In genomic region chr15:67024998-67025368, GRCh38 we compare ENCODE assay signal across 11 cellular contexts. TPM values are rescaled to one million over a fixed set of nuclear protein-coding genes. Genes with fewer than 3 reads are reported as not detected.
DNase-seq lines count a peak whose midpoint lies in the region; ATAC-seq, FAIRE-seq and TF ChIP-seq lines count a peak whose summit lies in the region.
"Had no signal": no experiment of that assay in that cellular context is flagged by ENCODE, and none has a peak within 500 bp of the region (broad histone marks: within the 10 kb centered on the region; RNA-seq: fewer than 3 reads in every experiment).

No MANE protein-coding gene starts in this region.

- H3K36me3 ChIP-seq in astrocyte (ENCODE audit: insufficient read depth, low read length) (no peaks in the 10 kb centered on the region), right lobe of liver (no peaks in the 10 kb centered on the region), tibial artery (no peaks in the 10 kb centered on the region), H7 (replicated peaks; ENCODE audit: control insufficient read depth, insufficient read depth, low read length) (no peaks in the 10 kb centered on the region)

- no peaks in the 10 kb centered on the region for H3K27me3 ChIP-seq in astrocyte (ENCODE audit: insufficient read depth, low read length)
- H3K27me3 ChIP-seq in right lobe of liver = no peaks in the 10 kb centered on the region
- no peaks in the 10 kb centered on the region for H3K27me3 ChIP-seq in tibial artery
- H3K27me3 ChIP-seq in H7 (ENCODE audit: control insufficient read depth, insufficient read depth, low read length) = no peaks in the 10 kb centered on the region

- DNase-seq in activated naive CD4-positive, alpha-beta T cell treated with Interleukin-2 at 50 U/mL for 16 hours = no peak
- DNase-seq in astrocyte (ENCODE audit: low read depth) = no peak
- no peak for DNase-seq in right lobe of liver
- no peak for DNase-seq in tibial artery
- DNase-seq in activated CD8-positive, alpha-beta memory T cell treated with anti-CD3 and anti-CD28 coated beads, Interleukin-2, amount 10 ng/mL, durations not matched to agents 7 days and 5 days = no peak
- no peak for DNase-seq in H7
- DNase-seq: activated T-cell treated with anti-CD3 and anti-CD28 coated beads for 4 hours, NCI-H187 treated with DMSO at 0.1 percent for 48 hours had no signal

- TF ChIP-seq CTCF in astrocyte (IDR thresholded peaks at IDR 0.05; ENCODE audit: insufficient read depth, low read depth, low read length) = no peak
- no peak for TF ChIP-seq CTCF in right lobe of liver (IDR thresholded peaks at IDR 0.05)
- no peak for TF ChIP-seq CTCF in tibial artery (IDR thresholded peaks at IDR 0.05)

- H3K36me3 Mint-ChIP-seq in activated naive CD4-positive, alpha-beta T cell treated with anti-CD3 and anti-CD28 coated beads, Interleukin-2, amount 50 U/mL, for 24 hours = no peaks in the 10 kb centered on the region
- H3K36me3 Mint-ChIP-seq in astrocyte (ENCODE audit: low read depth, unreplicated experiment) = no peaks in the 10 kb centered on the region
- no peaks in the 10 kb centered on the region for H3K36me3 Mint-ChIP-seq in activated CD8-positive, alpha-beta memory T cell treated with anti-CD3 and anti-CD28 coated beads, Interleukin-2, amount 10 ng/mL, durations not matched to agents 7 days and 5 days

- H3K27me3 Mint-ChIP-seq in activated naive CD4-positive, alpha-beta T cell treated with anti-CD3 and anti-CD28 coated beads, Interleukin-2, amount 50 U/mL, for 24 hours = peaks cover 2% of the 10 kb centered on the region
- H3K27me3 Mint-ChIP-seq in astrocyte (ENCODE audit: low read depth, unreplicated experiment) = no peaks in the 10 kb centered on the region
- H3K27me3 Mint-ChIP-seq in activated CD8-positive, alpha-beta memory T cell treated with anti-CD3 and anti-CD28 coated beads, Interleukin-2, amount 10 ng/mL, durations not matched to agents 7 days and 5 days = peaks cover 12% of the 10 kb centered on the region

- intact Hi-C loops in right lobe of liver (cut with DNase I) (no loop called here), tibial artery (cut with DNase I; ENCODE audit: low total_unique reads) (no loop called here)

- WGBS in right lobe of liver (ENCODE audit: insufficient coverage, low coverage, low lambda C conversion rate, missing lambda C conversion rate) = 50% methylated on average over 3 of the region's 3 CpGs

- peaks cover 27% of the 10 kb centered on the region for H3K4me1 Mint-ChIP-seq in activated naive CD4-positive, alpha-beta T cell treated with anti-CD3 and anti-CD28 coated beads, Interleukin-2, amount 50 U/mL, for 24 hours
- H3K4me1 Mint-ChIP-seq in astrocyte (ENCODE audit: low read depth, unreplicated experiment) = peaks cover 38% of the 10 kb centered on the region
- H3K4me1 Mint-ChIP-seq in activated CD8-positive, alpha-beta memory T cell treated with anti-CD3 and anti-CD28 coated beads, Interleukin-2, amount 10 ng/mL, durations not matched to agents 7 days and 5 days = peaks cover 19% of the 10 kb centered on the region

- H3K9me3 Mint-ChIP-seq in activated naive CD4-positive, alpha-beta T cell treated with anti-CD3 and anti-CD28 coated beads, Interleukin-2, amount 50 U/mL, for 24 hours = no peaks in the 10 kb centered on the region
- H3K9me3 Mint-ChIP-seq in astrocyte (ENCODE audit: unreplicated experiment) = peaks cover 2% of the 10 kb centered on the region
- peaks cover 2% of the 10 kb centered on the region for H3K9me3 Mint-ChIP-seq in activated CD8-positive, alpha-beta memory T cell treated with anti-CD3 and anti-CD28 coated beads, Interleukin-2, amount 10 ng/mL, durations not matched to agents 7 days and 5 days (ENCODE audit: low read depth)

- H3K79me2 ChIP-seq in astrocyte (ENCODE audit: insufficient read depth, low read length) = no peaks in the 10 kb centered on the region

- H3K27ac ChIP-seq in astrocyte (ENCODE audit: low read depth, low read length) = peak overlapping the region; percentile 61
- peak overlapping the region; percentile 54 to 63 (median 61) for H3K27ac ChIP-seq in right lobe of liver
- peak overlapping the region; percentile 30 to 35 for H3K27ac ChIP-seq in tibial artery

- H4K20me1 ChIP-seq in astrocyte (ENCODE audit: insufficient read depth, low read length) = no peaks in the 10 kb centered on the region

- H3K4me3 ChIP-seq in astrocyte (ENCODE audit: insufficient read depth, low read depth, low read length) (no peak overlapping the region), right lobe of liver (no peak overlapping the region), tibial artery (no peak overlapping the region), H7 (ENCODE audit: insufficient read depth, low read depth, low read length) (no peak overlapping the region)

- H3K4me1 ChIP-seq in astrocyte (ENCODE audit: insufficient read depth, low read length) (peaks cover 32% of the 10 kb centered on the region), right lobe of liver (peaks cover 10 to 43% (median 24%) of the 10 kb centered on the region in 4 donors), tibial artery (peaks cover 7 to 34% (median 27%) of the 10 kb centered on the region in 4 donors)

- TF ChIP-seq POLR2A in right lobe of liver (IDR thresholded peaks at IDR 0.05) = no peak

- H3K4me2 ChIP-seq in astrocyte (ENCODE audit: low read length) = peak overlapping the region; percentile 67

- ATAC-seq in right lobe of liver (no peak), HG03432 (IDR thresholded peaks at IDR 0.05; ENCODE audit: unreplicated experiment) (no peak)
- ATAC-seq in activated CD8-positive, alpha-beta memory T cell treated with anti-CD3 and anti-CD28 coated beads, Interleukin-2, amount 10 ng/mL, durations not matched to agents 7 days and 5 days = no peak

- H3K9me3 ChIP-seq in astrocyte (ENCODE audit: insufficient read depth, low read depth, low read length) (no peaks in the 10 kb centered on the region), right lobe of liver (no peaks in the 10 kb centered on the region), tibial artery (no peaks in the 10 kb centered on the region)

- no peak for FAIRE-seq in astrocyte (lab: Jason Lieb, UNC)

- peak overlapping the region; percentile 8 for H3K4me3 Mint-ChIP-seq in activated naive CD4-positive, alpha-beta T cell treated with anti-CD3 and anti-CD28 coated beads, Interleukin-2, amount 50 U/mL, for 24 hours
- no peak overlapping the region for H3K4me3 Mint-ChIP-seq in astrocyte (ENCODE audit: unreplicated experiment)
- no peak overlapping the region for H3K4me3 Mint-ChIP-seq in activated CD8-positive, alpha-beta memory T cell treated with anti-CD3 and anti-CD28 coated beads, Interleukin-2, amount 10 ng/mL, durations not matched to agents 7 days and 5 days
- H3K4me3 Mint-ChIP-seq: B cell had no signal

- H3K9ac ChIP-seq in astrocyte (ENCODE audit: low read length) = peak overlapping the region; percentile 11

- CTCF ChIA-PET in activated CD8-positive, alpha-beta memory T cell treated with anti-CD3 and anti-CD28 coated beads, Interleukin-2, amount 10 ng/mL, durations not matched to agents 7 days and 5 days (lab: Charles Lee) = interaction anchor here (1.0 kb wide), 1 partner anchor 13 kb away, joined by 4 read pairs; no protein-coding TSS in a partner anchor

- no peak overlapping the region for H2AFZ ChIP-seq in astrocyte (ENCODE audit: low read depth, low read length)

- peak overlapping the region; percentile 66 for H3K27ac Mint-ChIP-seq in activated naive CD4-positive, alpha-beta T cell treated with anti-CD3 and anti-CD28 coated beads, Interleukin-2, amount 50 U/mL, for 24 hours
- H3K27ac Mint-ChIP-seq in astrocyte (ENCODE audit: unreplicated experiment) = peak overlapping the region; percentile 85
- H3K27ac Mint-ChIP-seq in activated CD8-positive, alpha-beta memory T cell treated with anti-CD3 and anti-CD28 coated beads, Interleukin-2, amount 10 ng/mL, durations not matched to agents 7 days and 5 days = no peak overlapping the region
- H3K27ac Mint-ChIP-seq: B cell had no signal

RNA-seq across cellular contexts. Expression of gene SMAD3, which starts 40.4 kb away (rescaled TPM):
- total RNA-seq in astrocyte = 65.6 and 78.0 TPM in 2 replicates
- 10 to 100 TPM in 5 of 6 experiments, 1 to 10 TPM in 1; 9.2 to 34.0 (median 14.4) TPM for total RNA-seq in right lobe of liver
- total RNA-seq in activated CD8-positive, alpha-beta memory T cell treated with anti-CD3 and anti-CD28 coated beads, Interleukin-2, amount 10 ng/mL, durations not matched to agents 7 days and 5 days = 10 to 100 TPM; 87.1 to 88.0 TPM
- 29.2 and 30.8 TPM in 2 replicates for total RNA-seq in H7 (2014; rRNA removed; shearing (Covaris generic))
